ENCODE assay signal across 30 cellular contexts in the genomic region with DNA sequence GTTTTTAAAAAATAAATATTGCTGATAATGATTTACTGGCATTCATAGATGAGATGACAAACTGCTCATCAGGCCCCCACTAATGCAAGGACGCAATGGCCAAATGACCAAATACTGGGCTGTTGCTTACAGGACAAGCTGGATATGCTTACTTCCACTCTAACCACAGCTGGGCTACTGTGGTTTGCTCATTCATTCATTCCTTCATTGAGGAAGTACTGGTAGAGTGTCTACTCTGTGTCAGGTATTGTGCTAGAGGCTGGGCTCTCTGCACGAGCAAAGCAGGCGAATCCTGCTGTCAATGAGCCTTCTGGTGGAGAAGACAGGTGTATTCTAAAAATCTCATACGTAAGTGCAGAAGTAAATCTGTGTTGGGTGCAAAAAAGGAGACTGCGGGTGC.
"Had no signal": no experiment of that assay in that cellular context is flagged by ENCODE, and none has a peak within 500 bp of the region (broad histone marks: within the 10 kb centered on the region; RNA-seq: fewer than 3 reads in every experiment).

No MANE protein-coding gene starts in this region.

- H3K27me3 ChIP-seq: adrenal gland, body of pancreas, esophagus muscularis mucosa, foreskin keratinocyte, gastrocnemius medialis, heart left ventricle had no signal

- FAIRE-seq: colon had no signal

- H3K36me3 ChIP-seq: adrenal gland, esophagus muscularis mucosa, gastrocnemius medialis, heart left ventricle, WERI-Rb-1 had no signal

- H3K27ac ChIP-seq: adrenal gland, body of pancreas, esophagus muscularis mucosa, foreskin keratinocyte, gastrocnemius medialis, heart left ventricle, WERI-Rb-1 had no signal

- ATAC-seq: activated CD4-positive, CD25-positive, alpha-beta regulatory T cell treated with anti-CD3 and anti-CD28 coated beads, Interleukin-2, amount 50 U/mL, for 24 hours; activated CD8-positive, alpha-beta T cell treated with anti-CD3 and anti-CD28 coated beads for 36 hours; activated naive CD8-positive, alpha-beta T cell treated with anti-CD3 and anti-CD28 coated beads, Interleukin-2, amount 50 U/mL, for 24 hours; body of pancreas; effector memory CD8-positive, alpha-beta T cell; foreskin keratinocyte; gastrocnemius medialis; heart left ventricle had no signal

- H3K9me3 ChIP-seq: adrenal gland, body of pancreas, esophagus muscularis mucosa, gastrocnemius medialis, heart left ventricle had no signal

- H3K4me3 ChIP-seq: adrenal gland, body of pancreas, esophagus muscularis mucosa, gastrocnemius medialis, heart left ventricle had no signal

- DNase-seq: activated B cell treated with CpG ODN at 0.5 μM for 24 hours; activated CD4-positive, alpha-beta T cell treated with anti-CD3 and anti-CD28 coated beads for 48 hours; activated CD4-positive, alpha-beta T cell treated with anti-CD3 and anti-CD28 coated beads, Interleukin-2, amount 50 U/mL, for 1 hour; activated CD4-positive, alpha-beta T cell treated with anti-CD3 and anti-CD28 coated beads, Interleukin-2, amount 50 U/mL, for 48 hours; activated CD8-positive, alpha-beta memory T cell treated with anti-CD3 and anti-CD28 coated beads for 24 hours; activated CD8-positive, alpha-beta T cell treated with anti-CD3 and anti-CD28 coated beads for 36 hours; activated effector memory CD4-positive, alpha-beta T cell treated with anti-CD3 and anti-CD28 coated beads, Interleukin-2, amount 50 U/mL, for 16 hours; activated naive CD4-positive, alpha-beta T cell treated with anti-CD3 and anti-CD28 coated beads for 36 hours; activated naive CD8-positive, alpha-beta T cell treated with anti-CD3 and anti-CD28 coated beads for 36 hours; activated naive CD8-positive, alpha-beta T cell treated with anti-CD3 and anti-CD28 coated beads, Interleukin-2, amount 50 U/mL, for 24 hours; activated T-cell treated with anti-CD3 and anti-CD28 coated beads, Interleukin-2, amount 50 U/mL, for 48 hours; adrenal gland; amygdala; aorta; body of pancreas; caudate nucleus; cortex of kidney; dermis blood vessel endothelial cell; effector CD4-positive, alpha-beta T cell; effector memory CD8-positive, alpha-beta T cell; erythroblast; foreskin keratinocyte; gastrocnemius medialis; glutamatergic neuron; heart left ventricle; T1000; WERI-Rb-1 had no signal
